ENCODE assay signal across 14 cellular contexts in genomic region chr4:54224960-54225670, GRCh38. TPM values are rescaled to one million over a fixed set of nuclear protein-coding genes. Genes with fewer than 3 reads are reported as not detected.
DNase-seq lines count a peak whose midpoint lies in the region; ATAC-seq, FAIRE-seq and TF ChIP-seq lines count a peak whose summit lies in the region.
"Had no signal": no experiment of that assay in that cellular context is flagged by ENCODE, and none has a peak within 500 bp of the region (broad histone marks: within the 10 kb centered on the region; RNA-seq: fewer than 3 reads in every experiment).

No MANE protein-coding gene starts in this region.

- no peak overlapping the region; a peak in 1 of 7 replicates for H3K9ac ChIP-seq in H1 (replicated peaks in 1 of 4; ENCODE audit: extremely low read depth in 1 of 4, low read depth in 3 of 4, low read length in 3 of 4)

- H3K18ac ChIP-seq in H1 (ENCODE audit: extremely low read depth, low read length): peak overlapping the region; percentile 13; the same call in 1 of the 2 replicates

- no peak overlapping the region for H2BK20ac ChIP-seq in H1 (ENCODE audit: low read length)

- H3K79me2 ChIP-seq in H1 (ENCODE audit: control insufficient read depth in 1 of 2, insufficient read depth in 2 of 2, low read length in 2 of 2): no peaks in the 10 kb centered on the region

- no peak overlapping the region for H2BK5ac ChIP-seq in H1 (ENCODE audit: low read depth, low read length)

- no peak overlapping the region for H2BK15ac ChIP-seq in H1 (ENCODE audit: low read length)

- H4K5ac ChIP-seq in H1 (ENCODE audit: insufficient read length, low read depth, low read length): no peak overlapping the region

- H2AFZ ChIP-seq in H1 (ENCODE audit: low read length): no peak overlapping the region

- no peak for TF ChIP-seq RAD21 in H1 (IDR thresholded peaks at IDR 0.05 in 1 of 2, conservative IDR thresholded peaks at IDR 0.05 in 1 of 2; ENCODE audit: low read depth in 2 of 2, low read length in 2 of 2)

- H4K91ac ChIP-seq in H1 (replicated peaks; ENCODE audit: insufficient read length, low read length): no peak overlapping the region

- CTCF ChIA-PET in H1 (lab: Charles Lee; ENCODE audit: partially characterized antibody): interaction anchor here (0.6 to 3.7 kb wide), 12 partner anchors 8 to 961 kb away, joined by 3 to 24 read pairs (median 4); no protein-coding TSS in a partner anchor

- H2BK120ac ChIP-seq in H1 (replicated peaks; ENCODE audit: low read depth, low read length): no peak overlapping the region

- no peak for FAIRE-seq in H1 (lab: Jason Lieb, UNC)

- intact Hi-C loops in heart right ventricle (cut with DNase I) (loop anchor here in 8 of 10 donors (5.0 to 10.0 kb wide), 11 partner anchors 298 to 1213 kb away; partner anchors contain the start of gene FIP1L1 (in 1 of the 8)), cardiac septum (cut with DNase I) (loop anchor here (5.0 kb wide), 1 partner anchor 523 kb away; no protein-coding TSS in a partner anchor), upper lobe of right lung (cut with DNase I) (no loop called here), tibial artery (cut with DNase I; ENCODE audit: low total_unique reads) (loop anchor here (5.0 kb wide), 1 partner anchor 298 kb away; no protein-coding TSS in a partner anchor)

- peaks cover 2 to 3% of the 10 kb centered on the region in 2 experiments for H4K20me1 ChIP-seq in H1 (replicated peaks in 1 of 2; ENCODE audit: control insufficient read depth in 1 of 2, insufficient read depth in 2 of 2, low read length in 2 of 2)

- H4K8ac ChIP-seq in H1 (ENCODE audit: extremely low read depth, insufficient read depth, low read length): no peak overlapping the region

- H2BK12ac ChIP-seq in H1 (ENCODE audit: low read depth, low read length): no peak overlapping the region

- H3K4me1 ChIP-seq in heart right ventricle (peaks cover 5 to 44% (median 33%) of the 10 kb centered on the region in 9 donors), H1 (replicated peaks in 1 of 4; ENCODE audit: control insufficient read depth in 3 of 4, insufficient read depth in 4 of 4, low read length in 3 of 4) (peaks cover 0 to 20% (median 9%) of the 10 kb centered on the region in 4 experiments; a peak in 6 of 7 replicates), muscle layer of duodenum (ENCODE audit: control insufficient read depth in 1 of 2, insufficient read depth in 2 of 2, low read length in 2 of 2) (peaks cover 0 to 36% of the 10 kb centered on the region in 2 donors), upper lobe of right lung (peaks cover 27% of the 10 kb centered on the region), tibial artery (peaks cover 0 to 43% (median 27%) of the 10 kb centered on the region in 4 donors)

- TF ChIP-seq POLR2A in H1 (IDR thresholded peaks at IDR 0.05; ENCODE audit: control extremely low read depth in 1 of 2, low read depth in 2 of 2, low read length in 2 of 2): no peak

- no peaks in the 10 kb centered on the region for H3K79me1 ChIP-seq in H1 (ENCODE audit: low read depth, low read length)

- POLR2A ChIA-PET in H1 (lab: Charles Lee; ENCODE audit: partially characterized antibody): interaction anchor here (0.6 kb wide), 1 partner anchor 122 kb away, joined by 3 read pairs; no protein-coding TSS in a partner anchor

- WGBS in heart right ventricle, 2 donors: 32 to 42% methylated on average over 8 of the region's 8 CpGs
- WGBS in H1 (ENCODE audit: extremely low coverage in 1 of 2, insufficient coverage in 1 of 2, insufficient read length in 1 of 2, insufficient replicate concordance in 2 of 2, low coverage in 1 of 2, low lambda C conversion rate in 2 of 2, missing lambda C conversion rate in 1 of 2), 2 experiments: 23% methylated on average over 8 of the region's 8 CpGs; no CpG with 5 or more reads in 1 of the 2 experiments

- TF ChIP-seq EP300 in H1 (IDR thresholded peaks at IDR 0.05; ENCODE audit: borderline replicate concordance in 1 of 2, low read depth in 2 of 2, low read length in 2 of 2): no peak

- H2AK5ac ChIP-seq in H1 (ENCODE audit: low read depth, low read length): no peak overlapping the region

- DNase-seq in heart right ventricle: no peak
- no peak for DNase-seq in cardiac septum (ENCODE audit: low spot score)
- peak in 1 of 2 experiments; percentile 54 for DNase-seq in H1 (ENCODE audit: low read depth in 1 of 2, low spot score in 2 of 2)
- DNase-seq in upper lobe of right lung: no peak
- no peak for DNase-seq in DMS53 (lab: John Stamatoyannopoulos, UW)
- no peak for DNase-seq in tibial artery
- DNase-seq in NCI-H510A (lab: John Stamatoyannopoulos, UW): no peak
- DNase-seq: activated effector memory CD4-positive, alpha-beta T cell treated with Interleukin-2 at 50 U/mL for 16 hours; GF-D8; Karpas-422; mucosa of descending colon; stimulated activated CD4-positive, alpha-beta T cell treated with anti-CD3 and anti-CD28 coated beads, Interleukin-12 subunit alpha, Interleukin-12 subunit beta, amount 100 ng/mL, for 4 hours had no signal

- ATAC-seq in heart right ventricle (no peak), upper lobe of right lung (no peak)
- ATAC-seq: mucosa of descending colon had no signal

- peak overlapping the region in 6 of 10 donors; percentile 29 to 79 (median 73) for H3K27ac ChIP-seq in heart right ventricle
- no peak overlapping the region for H3K27ac ChIP-seq in H1 (ENCODE audit: low read depth, low read length)
- peak overlapping the region; percentile 51 for H3K27ac ChIP-seq in muscle layer of duodenum (ENCODE audit: low read length)
- no peak overlapping the region for H3K27ac ChIP-seq in upper lobe of right lung
- H3K27ac ChIP-seq in tibial artery: peak overlapping the region in 1 of 2 donors; percentile 82
- H3K27ac ChIP-seq: VCaP had no signal

- no peak overlapping the region for H3K14ac ChIP-seq in H1 (ENCODE audit: insufficient read length)

- H3K4me2 ChIP-seq in H1 (ENCODE audit: insufficient read depth in 1 of 2, low read depth in 2 of 2, low read length in 2 of 2): peak overlapping the region; percentile 67 to 87

- H3K4ac ChIP-seq in H1 (replicated peaks; ENCODE audit: insufficient read length, low read depth, low read length): no peak overlapping the region

- H3K56ac ChIP-seq in H1 (replicated peaks; ENCODE audit: insufficient read length, low read depth, low read length): no peak overlapping the region

- H3K9me3 ChIP-seq in heart right ventricle (no peaks in the 10 kb centered on the region), H1 (ENCODE audit: insufficient read depth in 2 of 2, low read depth in 1 of 2, low read length in 1 of 2) (no peaks in the 10 kb centered on the region), muscle layer of duodenum (ENCODE audit: control insufficient read depth in 1 of 2, low read length in 2 of 2) (no peaks in the 10 kb centered on the region), upper lobe of right lung (no peaks in the 10 kb centered on the region), tibial artery (no peaks in the 10 kb centered on the region)
- H3K9me3 ChIP-seq: mucosa of descending colon had no signal

- peaks cover 30% of the 10 kb centered on the region for H3K23me2 ChIP-seq in H1 (ENCODE audit: low read depth, low read length)

- peak overlapping the region in 7 of 10 donors; percentile 36 to 64 (median 56) for H3K4me3 ChIP-seq in heart right ventricle
- H3K4me3 ChIP-seq in H1 (ENCODE audit: extremely low read depth in 1 of 4, insufficient read depth in 2 of 4, low read depth in 3 of 4, low read length in 4 of 4): peak overlapping the region; percentile 32 to 85 (median 50); a peak in 7 of 8 replicates
- peak overlapping the region; percentile 49 to 59 for H3K4me3 ChIP-seq in muscle layer of duodenum (ENCODE audit: low read depth in 1 of 2, low read length in 2 of 2)
- peak overlapping the region; percentile 49 for H3K4me3 ChIP-seq in upper lobe of right lung
- no peak overlapping the region for H3K4me3 ChIP-seq in tibial artery
- H3K4me3 ChIP-seq: mucosa of descending colon had no signal

- TF ChIP-seq CTCF in heart right ventricle (IDR thresholded peaks at IDR 0.05): no peak
- TF ChIP-seq CTCF in H1 (IDR thresholded peaks at IDR 0.05; ENCODE audit: control extremely low read depth in 1 of 3, insufficient read depth in 1 of 3, low read depth in 1 of 3, low read length in 3 of 3): no peak
- TF ChIP-seq CTCF in upper lobe of right lung (IDR thresholded peaks at IDR 0.05): no peak
- TF ChIP-seq CTCF in tibial artery (IDR thresholded peaks at IDR 0.05): no peak

- H3K23ac ChIP-seq in H1 (ENCODE audit: insufficient read length): no peak overlapping the region

- peaks cover 0 to 93% (median 84%) of the 10 kb centered on the region in 7 donors for H3K27me3 ChIP-seq in heart right ventricle
- H3K27me3 ChIP-seq in H1 (replicated peaks in 1 of 4; ENCODE audit: control insufficient read depth in 3 of 4, extremely low read depth in 1 of 4, insufficient read depth in 3 of 4, low read length in 3 of 4): peaks cover 43 to 87% (median 78%) of the 10 kb centered on the region in 4 experiments
- H3K27me3 ChIP-seq in muscle layer of duodenum (ENCODE audit: low read depth, low read length): peaks cover 62% of the 10 kb centered on the region
- peaks cover 70% of the 10 kb centered on the region for H3K27me3 ChIP-seq in upper lobe of right lung
- peaks cover 3 to 69% of the 10 kb centered on the region in 2 donors for H3K27me3 ChIP-seq in tibial artery

- H3K36me3 ChIP-seq in heart right ventricle (no peaks in the 10 kb centered on the region), H1 (ENCODE audit: control insufficient read depth in 2 of 4, insufficient read depth in 4 of 4, low read length in 3 of 4) (no peaks in the 10 kb centered on the region), muscle layer of duodenum (ENCODE audit: control insufficient read depth in 1 of 2, insufficient read depth in 2 of 2, low read length in 2 of 2) (peaks cover 0 to 1% of the 10 kb centered on the region in 2 donors), upper lobe of right lung (no peaks in the 10 kb centered on the region), tibial artery (no peaks in the 10 kb centered on the region)

TF ChIP-seq in H1, 55 proteins besides CTCF, POLR2A, EP300 and RAD21 (continues in another document):
- TF ChIP-seq POLR2AphosphoS5 (IDR thresholded peaks at IDR 0.05; ENCODE audit: low read depth, low read length): peak; percentile 39; the same call in 1 of the 2 replicates
- TF ChIP-seq KDM4A (IDR thresholded peaks at IDR 0.05; ENCODE audit: low read depth, low read length, severe bottlenecking): peak; percentile 19

RNA-seq across cellular contexts. Expression of gene PDGFRA, which starts 4.0 kb away (rescaled TPM):
- total RNA-seq in heart right ventricle: 10 to 100 TPM in 8 of 10 donors, 1 to 10 TPM in 2; 6.5 to 57.5 (median 14.7) TPM
- polyA plus RNA-seq in heart right ventricle: 10 to 100 TPM in 1 of 2 donors, 1 to 10 TPM in 1; 8.6 to 11.9 TPM
- total RNA-seq in cardiac septum: 23.4 TPM
- 3.4 and 3.7 TPM in 2 replicates for total RNA-seq in H1 (2021; fragmentation: NEBNext Ultra II Directional; extraction: Animal tissue kit (Norgen Biotek cat#: 25700))
- polyA plus RNA-seq in H1 (2011; rRNA removed): 0.91 and 1.4 TPM in 2 replicates
- 1.2 TPM for polyA plus RNA-seq in H1 (2011; cell fraction: cytosol; rRNA removed)
- 1.1 TPM for polyA plus RNA-seq in H1 (2011; cell fraction: nucleus; rRNA removed)
- polyA plus RNA-seq in H1 (2012, experiment 1 of 2): 1.1 to 1.9 TPM (median 1.5 TPM) in 4 replicates
- 0.56 TPM for polyA plus RNA-seq in H1 (2012, experiment 2 of 2)
- 3.1 TPM for polyA plus RNA-seq in H1 (2013, experiment 1 of 2)
- polyA plus RNA-seq in H1 (2013, experiment 2 of 2): 3.9 TPM
- polyA minus RNA-seq in H1 (2011; rRNA and poly(A)+ RNA removed): 2.0 and 3.8 TPM in 2 replicates
- not detected for polyA minus RNA-seq in H1 (2011; cell fraction: cytosol; rRNA and poly(A)+ RNA removed)
- 1.9 TPM for polyA minus RNA-seq in H1 (2011; cell fraction: nucleus; rRNA and poly(A)+ RNA removed)
- total RNA-seq in upper lobe of right lung: 91.5 TPM

Comparison
In these comparisons a context has a peak if more than half of its experiments do, and no peak if none do; other contexts are left out.
1. H3K27ac ChIP-seq: peak in heart right ventricle (6 of 10) and muscle layer of duodenum (single experiment); none in H1 (single experiment) and upper lobe of right lung (single experiment).
2. H3K4me3 ChIP-seq: peak in heart right ventricle (7 of 10), H1 (4 of 4), muscle layer of duodenum (2 of 2) and upper lobe of right lung (single experiment); none in tibial artery (0 of 2).